15 cellular contexts compared by ENCODE assay signal in the genomic region with DNA sequence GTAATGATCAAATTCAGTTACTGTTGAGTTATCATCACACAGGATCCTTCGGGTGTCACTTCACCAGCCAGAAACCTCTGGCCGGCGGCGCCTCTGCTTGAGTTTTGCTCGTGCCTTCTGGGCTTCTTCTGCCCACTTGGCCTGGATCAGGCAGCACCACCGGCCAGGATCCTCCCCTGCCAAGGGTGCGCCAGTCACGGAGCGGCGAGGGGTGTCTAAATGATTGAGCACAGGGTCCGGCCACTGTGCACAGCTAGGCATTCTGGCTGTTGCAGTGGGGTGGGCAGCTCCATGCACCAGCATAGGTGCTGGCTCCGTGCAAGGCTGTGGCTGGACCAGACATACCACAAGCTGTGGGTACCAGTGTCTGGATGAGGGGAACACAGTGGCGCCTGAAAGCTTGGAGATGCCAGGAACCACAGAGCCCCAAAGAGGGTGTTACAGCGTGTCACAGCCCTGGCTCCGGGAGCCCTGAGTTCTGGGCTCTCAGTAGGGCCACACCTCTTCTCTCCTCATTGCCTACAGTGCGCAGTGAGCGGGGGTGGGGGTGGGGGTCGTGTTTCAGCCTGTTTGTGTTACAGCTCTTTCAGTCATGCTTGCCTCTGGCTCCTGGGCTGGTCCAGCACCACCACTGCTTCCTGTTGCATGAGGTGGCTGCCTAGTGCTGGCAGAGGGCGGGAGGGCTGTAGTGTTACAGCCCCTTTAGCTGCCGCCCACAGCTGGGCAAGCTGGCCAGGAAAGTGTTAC.
DNase-seq lines count a peak whose midpoint lies in the region; ATAC-seq and TF ChIP-seq lines count a peak whose summit lies in the region.
"Had no signal": no experiment of that assay in that cellular context is flagged by ENCODE, and none has a peak within 500 bp of the region (broad histone marks: within the 10 kb centered on the region; RNA-seq: fewer than 3 reads in every experiment).

No MANE protein-coding gene starts in this region.

- no peak overlapping the region for H2AFZ ChIP-seq in GM23248

- no peak overlapping the region for H3K4me3 ChIP-seq in GM23248
- H3K4me3 ChIP-seq in heart left ventricle: no peak overlapping the region
- no peak overlapping the region for H3K4me3 ChIP-seq in neutrophil (ENCODE audit: low read depth in 1 of 2, low read length in 1 of 2)
- H3K4me3 ChIP-seq: gastroesophageal sphincter, SK-N-MC had no signal

- intact Hi-C loops in heart left ventricle (cut with DNase I): loop anchor here in 1 of 10 donors (10.0 kb wide), 2 partner anchors 54 to 374 kb away; no protein-coding TSS in a partner anchor

- in situ Hi-C loops in GM23248 (cut with MboI): no loop called here

- no peak for TF ChIP-seq POLR2A in heart left ventricle (IDR thresholded peaks at IDR 0.05)

- H3K4me2 ChIP-seq in GM23248 (ENCODE audit: unreplicated experiment): no peak overlapping the region

- peaks cover 100% of the 10 kb centered on the region for H3K79me2 ChIP-seq in GM23248 (ENCODE audit: insufficient read depth)

- H4K20me1 ChIP-seq in GM23248 (ENCODE audit: insufficient read depth): no peaks in the 10 kb centered on the region; the same call in 1 of the 2 replicates

- TF ChIP-seq CTCF in heart left ventricle (IDR thresholded peaks at IDR 0.05): no peak
- TF ChIP-seq CTCF in neutrophil (IDR thresholded peaks at IDR 0.05): no peak

- H3K27ac ChIP-seq in GM23248 (peak overlapping the region; percentile 10; the same call in 1 of the 2 replicates), heart left ventricle (peak overlapping the region in 8 of 12 donors; percentile 41 to 73 (median 58)), neutrophil (peak overlapping the region; percentile 66)
- H3K27ac ChIP-seq: SK-N-MC had no signal

- DNase-seq in GM23248: peak; percentile 34
- peak; percentile 48 to 59 for DNase-seq in SHP77 (lab: John Stamatoyannopoulos, UW)
- peak in 2 of 5 donors; percentile 28 to 59 for DNase-seq in heart left ventricle
- DNase-seq in NOMO-1 (lab: John Stamatoyannopoulos, UW; ENCODE audit: unreplicated experiment in 2 of 2): no peak
- DNase-seq: activated CD4-positive, alpha-beta T cell treated with anti-CD3 and anti-CD28 coated beads, Interleukin-2, amount 10 ng/mL, durations not matched to agents 7 days and 5 days; activated gamma-delta T cell; CD4-positive, CD25-positive, alpha-beta regulatory T cell; MV-4-11; NCI-H524 had no signal

- peaks cover 63% of the 10 kb centered on the region for H3F3A ChIP-seq in GM23248 (ENCODE audit: insufficient read depth)

- peaks cover 6% of the 10 kb centered on the region; the same call in 1 of the 2 replicates for H3K36me3 ChIP-seq in GM23248 (ENCODE audit: low read depth)
- no peaks in the 10 kb centered on the region for H3K36me3 ChIP-seq in heart left ventricle
- H3K36me3 ChIP-seq in neutrophil: no peaks in the 10 kb centered on the region
- H3K36me3 ChIP-seq: gastroesophageal sphincter had no signal

- 71 to 76% methylated on average over 20 of the region's 20 CpGs for WGBS in GM23248 (ENCODE audit: low coverage in 1 of 2, low lambda C conversion rate in 2 of 2, missing lambda C conversion rate in 2 of 2), 2 experiments
- 74 to 89% (median 80%) methylated on average over 14 to 20 of the region's 20 CpGs for WGBS in heart left ventricle, 4 donors

- H3K27me3 ChIP-seq in GM23248 (replicated peaks; ENCODE audit: insufficient read depth) (no peaks in the 10 kb centered on the region), heart left ventricle (no peaks in the 10 kb centered on the region), neutrophil (no peaks in the 10 kb centered on the region)
- H3K27me3 ChIP-seq: gastroesophageal sphincter had no signal

- no peaks in the 10 kb centered on the region for H3K9me2 ChIP-seq in GM23248 (ENCODE audit: insufficient read depth)

- H3K9ac ChIP-seq in GM23248: no peak overlapping the region

- H3K4me1 ChIP-seq in GM23248 (ENCODE audit: insufficient read depth): peaks cover 44% of the 10 kb centered on the region
- H3K4me1 ChIP-seq in heart left ventricle: peaks cover 10 to 71% (median 53%) of the 10 kb centered on the region in 12 donors
- H3K4me1 ChIP-seq in neutrophil (ENCODE audit: control insufficient read depth in 1 of 2, insufficient read depth in 1 of 2, low read depth in 1 of 2, low read length in 1 of 2): peaks cover 27 to 48% of the 10 kb centered on the region in 2 experiments

- peak in 3 of 4 donors; percentile 1 to 23 (median 10) for ATAC-seq in heart left ventricle
- no peak for ATAC-seq in GM21723 (IDR thresholded peaks at IDR 0.05; ENCODE audit: unreplicated experiment)
- ATAC-seq in GM18498 (IDR thresholded peaks at IDR 0.05; ENCODE audit: unreplicated experiment): no peak
- no peak for ATAC-seq in GM19035 (IDR thresholded peaks at IDR 0.05; ENCODE audit: unreplicated experiment)

- H3K9me3 ChIP-seq in GM23248 (ENCODE audit: low read depth) (no peaks in the 10 kb centered on the region), heart left ventricle (no peaks in the 10 kb centered on the region), neutrophil (no peaks in the 10 kb centered on the region)
- H3K9me3 ChIP-seq: gastroesophageal sphincter had no signal

Comparison
In these comparisons a context has a peak if more than half of its experiments do, and no peak if none do; other contexts are left out.
1. DNase-seq: peak in GM23248 (single experiment) and SHP77 (2 of 2); none in NOMO-1 (0 of 2).
2. H3K27ac ChIP-seq: peak in every context shown above with its lines; median percentile 66 in neutrophil; 58 in heart left ventricle; 10 in GM23248.
3. ATAC-seq: peak in heart left ventricle (3 of 4); none in GM21723 (single experiment), GM18498 (single experiment) and GM19035 (single experiment).